16 cellular contexts compared by ENCODE assay signal in the genomic region with DNA sequence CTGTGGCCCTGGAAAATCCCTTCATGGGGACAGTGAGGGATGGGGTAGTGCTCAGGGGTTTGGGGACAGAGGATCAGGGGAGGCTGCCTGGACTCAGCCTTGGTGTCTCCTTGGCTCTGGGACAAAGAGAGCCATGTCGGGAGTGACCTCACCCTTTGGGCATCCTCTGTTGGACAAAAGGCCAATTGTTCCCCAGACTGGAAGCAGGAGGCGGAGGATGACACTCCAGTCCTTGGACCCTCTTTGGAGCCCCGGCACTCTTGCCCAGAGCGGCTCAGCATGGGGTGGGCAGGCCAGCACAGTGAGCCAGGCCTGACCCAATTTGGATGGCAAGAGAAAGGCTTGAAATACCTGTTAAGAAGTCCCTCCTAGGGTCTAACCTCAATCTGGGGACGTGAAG. TPM values are rescaled to one million over a fixed set of nuclear protein-coding genes. Genes with fewer than 3 reads are reported as not detected.
A peak's percentile ranks its signal among the peaks of the same experiment; 100 is the strongest.
DNase-seq lines count a peak whose midpoint lies in the region; ATAC-seq, FAIRE-seq and TF ChIP-seq lines count a peak whose summit lies in the region.
"Had no signal": no experiment of that assay in that cellular context is flagged by ENCODE, and none has a peak within 500 bp of the region (broad histone marks: within the 10 kb centered on the region; RNA-seq: fewer than 3 reads in every experiment).

No MANE protein-coding gene starts in this region.

- no peak overlapping the region for H3K56ac ChIP-seq in mesendoderm (ENCODE audit: low read length)

- WGBS in right cardiac atrium, result 55% methylated on average over 5 of the region's 5 CpGs
- no CpG with 5 or more reads among the region's 5 CpGs for WGBS in mesendoderm (ENCODE audit: extremely low coverage, insufficient coverage, low lambda C conversion rate)

- no peak overlapping the region for H2AK5ac ChIP-seq in mesendoderm (ENCODE audit: low read length)

- no peak overlapping the region for H3K4me3 ChIP-seq in right cardiac atrium (ENCODE audit: low read length)
- H3K4me3 ChIP-seq in astrocyte of the spinal cord (ENCODE audit: low read depth, low read length), result no peak overlapping the region
- no peak overlapping the region for H3K4me3 ChIP-seq in mesendoderm (ENCODE audit: low read length)
- H3K4me3 ChIP-seq in lower lobe of right lung, result no peak overlapping the region
- H3K4me3 ChIP-seq: A549, heart left ventricle, ovary, Peyer's patch, tibial artery had no signal

- peak; percentile 91 for FAIRE-seq in urothelium cell line (lab: Jason Lieb, UNC)
- FAIRE-seq: A549 had no signal

- H3K4me1 ChIP-seq in right cardiac atrium (ENCODE audit: control insufficient read depth, insufficient read depth, low read length) (no peaks in the 10 kb centered on the region), mesendoderm (ENCODE audit: control insufficient read depth, low read depth, low read length) (peaks cover 7% of the 10 kb centered on the region), lower lobe of right lung (no peaks in the 10 kb centered on the region)
- H3K4me1 ChIP-seq: heart left ventricle, Peyer's patch, tibial artery had no signal

- no peak overlapping the region for H3K9ac ChIP-seq in mesendoderm (ENCODE audit: low read length)

- no peak overlapping the region for H3K23ac ChIP-seq in mesendoderm (ENCODE audit: low read length)

- TF ChIP-seq CTCF in astrocyte of the spinal cord (IDR thresholded peaks at IDR 0.05; ENCODE audit: low read depth, low read length) (no peak), lower lobe of right lung (IDR thresholded peaks at IDR 0.05) (no peak)

- no peak for DNase-seq in right cardiac atrium
- DNase-seq in cardiac septum (ENCODE audit: low spot score), result no peak
- DNase-seq in astrocyte of the spinal cord (ENCODE audit: low read depth, low spot score), result peak; percentile 23
- peak; percentile 59 for DNase-seq in mesendoderm
- DNase-seq in urothelium cell line (ENCODE audit: low spot score), result peak; percentile 80
- no peak for DNase-seq in lower lobe of right lung
- DNase-seq in HPDE6-E6E7 (ENCODE audit: extremely low spot score), result no peak
- DNase-seq: activated CD4-positive, alpha-beta T cell treated with anti-CD3 and anti-CD28 coated beads for 48 hours; heart left ventricle; NCI-H1105; ovary; Peyer's patch; tibial artery had no signal

- H2BK120ac ChIP-seq in mesendoderm (ENCODE audit: low read depth, low read length), result no peak overlapping the region

- H2BK15ac ChIP-seq in mesendoderm (replicated peaks; ENCODE audit: low read depth), result no peak overlapping the region

- H3K4me2 ChIP-seq in mesendoderm (ENCODE audit: low read length), result no peak overlapping the region
- H3K4me2 ChIP-seq: A549 had no signal

- no peaks in the 10 kb centered on the region for H3K79me2 ChIP-seq in mesendoderm (ENCODE audit: control insufficient read depth, insufficient read depth, low read length)

- H3K36me3 ChIP-seq in mesendoderm (ENCODE audit: control insufficient read depth, insufficient read depth, low read length), result no peaks in the 10 kb centered on the region
- no peaks in the 10 kb centered on the region for H3K36me3 ChIP-seq in lower lobe of right lung
- H3K36me3 ChIP-seq: heart left ventricle, ovary, Peyer's patch, tibial artery had no signal

- no peak overlapping the region for H4K8ac ChIP-seq in mesendoderm (ENCODE audit: low read depth, low read length)

- H3K18ac ChIP-seq in mesendoderm (ENCODE audit: low read length), result no peak overlapping the region

- H3K27ac ChIP-seq in right cardiac atrium (ENCODE audit: low read length), result no peak overlapping the region
- no peak overlapping the region for H3K27ac ChIP-seq in mesendoderm (ENCODE audit: low read depth, low read length)
- no peak overlapping the region for H3K27ac ChIP-seq in lower lobe of right lung
- H3K27ac ChIP-seq: A549, heart left ventricle, ovary, Peyer's patch, tibial artery had no signal

- intact Hi-C loops in right cardiac atrium (cut with DNase I), result no loop called here
- intact Hi-C loops in cardiac septum (cut with DNase I), result no loop called here
- intact Hi-C loops in lower lobe of right lung (cut with DNase I), result no loop called here

- H4K5ac ChIP-seq in mesendoderm (ENCODE audit: low read length), result no peak overlapping the region

- no peak overlapping the region for H3K4ac ChIP-seq in mesendoderm (ENCODE audit: low read depth, low read length)

- H2BK5ac ChIP-seq in mesendoderm (ENCODE audit: low read length), result no peak overlapping the region

- in situ Hi-C loops in astrocyte of the spinal cord (cut with HindIII; ENCODE audit: low sequenced_read_pairs), result no loop called here

- ATAC-seq in right cardiac atrium, result peak; percentile 41 to 48
- no peak for ATAC-seq in lower lobe of right lung
- ATAC-seq in GM21529 (IDR thresholded peaks at IDR 0.05; ENCODE audit: unreplicated experiment), result no peak
- ATAC-seq: left lobe of liver had no signal

- no peaks in the 10 kb centered on the region for H3K79me1 ChIP-seq in mesendoderm (ENCODE audit: low read length)

- no peaks in the 10 kb centered on the region for H3K9me3 ChIP-seq in right cardiac atrium (ENCODE audit: control insufficient read depth, low read length)
- no peaks in the 10 kb centered on the region for H3K9me3 ChIP-seq in lower lobe of right lung
- H3K9me3 ChIP-seq: A549, ovary, Peyer's patch, tibial artery had no signal

- no peaks in the 10 kb centered on the region for H3K27me3 ChIP-seq in right cardiac atrium (ENCODE audit: control insufficient read depth, insufficient read depth)
- H3K27me3 ChIP-seq in mesendoderm (ENCODE audit: insufficient read depth, low read length, poor library complexity), result no peaks in the 10 kb centered on the region
- peaks cover 35% of the 10 kb centered on the region for H3K27me3 ChIP-seq in lower lobe of right lung (ENCODE audit: low read depth)
- H3K27me3 ChIP-seq: ovary, Peyer's patch had no signal

RNA-seq across cellular contexts. Expression of a gene that starts 39.4 kb away (rescaled TPM):
- 100 to 1,000 TPM; 186 to 239 (median 201) TPM for total RNA-seq in right cardiac atrium
- polyA plus RNA-seq in right cardiac atrium, result 230 TPM
- total RNA-seq in cardiac septum, result 161 TPM
- 209 TPM for polyA plus RNA-seq in mesendoderm (2013, experiment 1 of 2)
- polyA plus RNA-seq in mesendoderm (2013, experiment 2 of 2), result 211 TPM
- total RNA-seq in lower lobe of right lung, result 113 TPM

RNA-seq across cellular contexts. Expression of a gene that starts 41.0 kb away (rescaled TPM):
- total RNA-seq in right cardiac atrium (10 to 100 TPM; 21.6 to 39.8 (median 29.4) TPM), cardiac septum (9.9 TPM), lower lobe of right lung (2.3 TPM)
- polyA plus RNA-seq in right cardiac atrium, result 16.5 TPM
- 1.8 TPM for polyA plus RNA-seq in mesendoderm (2013, experiment 1 of 2)
- 1.7 TPM for polyA plus RNA-seq in mesendoderm (2013, experiment 2 of 2)

Comparison
In these comparisons a context has a peak if more than half of its experiments do, and no peak if none do; other contexts are left out.
1. ATAC-seq: peak in right cardiac atrium (2 of 2); none in lower lobe of right lung (0 of 2) and GM21529 (single experiment).
2. DNase-seq: peak in astrocyte of the spinal cord (single experiment), mesendoderm (single experiment) and urothelium cell line (single experiment); none in right cardiac atrium (0 of 3), cardiac septum (single experiment), lower lobe of right lung (single experiment) and HPDE6-E6E7 (single experiment).